ENCODE assay signal across 8 cellular contexts in the genomic region with DNA sequence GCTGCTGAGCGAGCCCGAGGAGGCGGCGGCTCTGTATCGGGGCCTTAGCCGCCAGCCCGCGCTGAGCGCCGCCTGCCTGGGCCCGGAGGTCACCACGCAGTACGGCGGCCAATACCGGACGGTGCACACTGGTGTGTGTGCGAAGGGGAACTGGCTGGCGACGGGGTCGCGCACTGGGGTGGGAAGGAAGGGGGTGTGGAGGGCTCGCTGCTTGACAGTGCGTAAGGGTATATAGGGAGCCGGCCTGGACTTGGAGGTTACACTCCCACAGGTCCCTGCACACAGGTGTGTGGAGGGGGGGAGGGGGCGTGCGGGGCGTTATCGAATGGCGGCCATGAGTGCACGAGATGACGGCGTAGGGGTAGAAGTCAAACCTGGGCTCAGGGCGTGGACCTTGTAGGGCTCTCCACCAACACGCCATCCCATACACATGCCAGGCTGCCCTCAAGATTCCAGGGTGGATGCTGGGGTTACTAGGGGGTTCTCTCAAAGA. TPM values are rescaled to one million over a fixed set of nuclear protein-coding genes. Genes with fewer than 3 reads are reported as not detected.
DNase-seq lines count a peak whose midpoint lies in the region; TF ChIP-seq lines count a peak whose summit lies in the region.

No MANE protein-coding gene starts in this region.

- H3K4me1 Mint-ChIP-seq in Calu3 (ENCODE audit: low read depth, unreplicated experiment) (peaks cover 27% of the 10 kb centered on the region), nephron (peaks cover 12% of the 10 kb centered on the region)

- H3K27me3 ChIP-seq in Peyer's patch: no peaks in the 10 kb centered on the region

- H3K9me3 Mint-ChIP-seq in Calu3 (ENCODE audit: low read depth, unreplicated experiment): no peaks in the 10 kb centered on the region
- no peaks in the 10 kb centered on the region for H3K9me3 Mint-ChIP-seq in nephron

- H3K27me3 Mint-ChIP-seq in Calu3 (ENCODE audit: unreplicated experiment) (no peaks in the 10 kb centered on the region), nephron (ENCODE audit: low read depth) (peaks cover 6% of the 10 kb centered on the region)

- no peaks in the 10 kb centered on the region for H3K9me3 ChIP-seq in HEK293 (ENCODE audit: control insufficient read depth, insufficient read depth, low read depth, low read length)
- no peaks in the 10 kb centered on the region for H3K9me3 ChIP-seq in Peyer's patch

- TF ChIP-seq CTCF in Calu3 (IDR thresholded peaks at IDR 0.05; ENCODE audit: unreplicated experiment) (no peak), HEK293 (tag by site-specific recombination; IDR thresholded peaks at IDR 0.05) (no peak; the same call in 1 of the 2 replicates), Peyer's patch (IDR thresholded peaks at IDR 0.05) (peak in 1 of 6 experiments; percentile 6), nephron (IDR thresholded peaks at IDR 0.05; ENCODE audit: unreplicated experiment in 3 of 3) (no peak)

- no TSS peak for BruUV-seq in Calu3 (replicated peaks; lab: Mats Ljungman, UMichigan)

- H3K4me3 ChIP-seq in HEK293 (ENCODE audit: low read depth, low read length) (peak overlapping the region; percentile 89), Peyer's patch (peak overlapping the region; percentile 73 to 95 (median 90))

- H3K4me3 Mint-ChIP-seq in Calu3 (ENCODE audit: low read depth, unreplicated experiment) (peak overlapping the region; percentile 97), nephron (peak overlapping the region; percentile 90 to 97 (median 94))

- TF ChIP-seq POLR2A in Peyer's patch (IDR thresholded peaks at IDR 0.05): no peak

- H3K27ac Mint-ChIP-seq in Calu3 (ENCODE audit: unreplicated experiment): no peak overlapping the region
- H3K27ac Mint-ChIP-seq in nephron: peak overlapping the region in 2 of 3 experiments; percentile 20 to 59

- H3K36me3 Mint-ChIP-seq in Calu3 (ENCODE audit: insufficient read depth, unreplicated experiment) (peaks cover 26% of the 10 kb centered on the region), nephron (ENCODE audit: low read depth) (peaks cover 13% of the 10 kb centered on the region)

- DNase-seq in Calu3 (no peak), Peyer's patch (peak in 1 of 3 donors; percentile 23), kidney glomerular epithelial cell (lab: John Stamatoyannopoulos, UW) (no peak), NCI-H82 (lab: John Stamatoyannopoulos, UW) (no peak), globus pallidus (ENCODE audit: low spot score) (no peak)
- DNase-seq in effector CD4-positive, alpha-beta T cell: peak; percentile 16

- intact Hi-C loops in Calu3 (cut with micrococcal nuclease; ENCODE audit: unreplicated experiment): loop anchor here (5.0 kb wide), 1 partner anchor 207 kb away; no protein-coding TSS in a partner anchor

- peaks cover 0 to 43% of the 10 kb centered on the region in 2 experiments; a peak in 1 of 3 replicates for H3K36me3 ChIP-seq in HEK293 (ENCODE audit: control insufficient read depth in 2 of 2, insufficient read depth in 1 of 2, low read length in 2 of 2)
- peaks cover 0 to 40% (median 0%) of the 10 kb centered on the region in 3 donors for H3K36me3 ChIP-seq in Peyer's patch

- H3K27ac ChIP-seq in HEK293 (ENCODE audit: extremely low read depth, low read depth, low read length) (peak overlapping the region; percentile 72), Peyer's patch (peak overlapping the region; percentile 80 to 95 (median 94))

- POLR2A ChIA-PET in HEK293 (lab: Yijun Ruan, JAX): interaction anchor here (1.3 kb wide), 1 partner anchor 135 kb away, joined by 3 read pairs; no protein-coding TSS in a partner anchor

- H3K4me1 ChIP-seq in HEK293 (ENCODE audit: control insufficient read depth, insufficient read depth, low read length) (no peaks in the 10 kb centered on the region), Peyer's patch (peaks cover 0 to 17% (median 6%) of the 10 kb centered on the region in 4 donors)

- CTCF ChIA-PET in Calu3 (lab: Charles Lee): no interaction called here
- CTCF ChIA-PET in HEK293 (lab: Yijun Ruan, JAX): interaction anchor here (0.7 to 1.0 kb wide), 2 partner anchors 12 to 29 kb away, joined by 3 to 4 read pairs; no protein-coding TSS in a partner anchor

TF ChIP-seq in HEK293, 187 proteins besides CTCF, POLR2A, EP300 and RAD21 (continues in another document):
- TF ChIP-seq ZBTB48 (tag by site-specific recombination; IDR thresholded peaks at IDR 0.05) (peak; percentile 63), AEBP2 (tag by site-specific recombination; IDR thresholded peaks at IDR 0.05; ENCODE audit: borderline replicate concordance) (no peak), ZNF133 (tag by site-specific recombination; IDR thresholded peaks at IDR 0.05) (0 out of 2 replicates have a peak, but pooled peaks have one; percentile 13), ZNF2 (tag by site-specific recombination; IDR thresholded peaks at IDR 0.05) (0 out of 2 replicates have a peak, but pooled peaks have one; percentile 57), ZNF48 (tag by site-specific recombination; IDR thresholded peaks at IDR 0.05) (no peak), SCRT1 (tag by site-specific recombination; IDR thresholded peaks at IDR 0.05; ENCODE audit: borderline replicate concordance) (peak; percentile 98), ZBTB17 (tag by site-specific recombination; IDR thresholded peaks at IDR 0.05) (no peak), ZNF785 (tag by site-specific recombination; IDR thresholded peaks at IDR 0.05) (no peak), ZNF335 (tag by site-specific recombination; conservative IDR thresholded peaks at IDR 0.05) (0 out of 2 replicates have a peak, but pooled peaks have one; percentile 10), ZFP37 (tag by site-specific recombination; IDR thresholded peaks at IDR 0.05) (no peak), PRDM1 (tag by site-specific recombination; IDR thresholded peaks at IDR 0.05) (no peak), ZNF610 (tag by site-specific recombination; IDR thresholded peaks at IDR 0.05; ENCODE audit: borderline replicate concordance) (no peak), ZNF114 (tag by site-specific recombination; IDR thresholded peaks at IDR 0.05) (no peak), SCRT2 (tag by site-specific recombination; IDR thresholded peaks at IDR 0.05) (peak; percentile 99)
- TF ChIP-seq, protein P1, sequence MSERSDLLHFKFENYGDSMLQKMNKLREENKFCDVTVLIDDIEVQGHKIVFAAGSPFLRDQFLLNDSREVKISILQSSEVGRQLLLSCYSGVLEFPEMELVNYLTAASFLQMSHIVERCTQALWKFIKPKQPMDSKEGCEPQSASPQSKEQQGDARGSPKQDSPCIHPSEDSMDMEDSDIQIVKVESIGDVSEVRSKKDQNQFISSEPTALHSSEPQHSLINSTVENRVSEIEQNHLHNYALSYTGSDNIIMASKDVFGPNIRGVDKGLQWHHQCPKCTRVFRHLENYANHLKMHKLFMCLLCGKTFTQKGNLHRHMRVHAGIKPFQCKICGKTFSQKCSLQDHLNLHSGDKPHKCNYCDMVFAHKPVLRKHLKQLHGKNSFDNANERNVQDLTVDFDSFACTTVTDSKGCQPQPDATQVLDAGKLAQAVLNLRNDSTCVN (tag by site-specific recombination; optimal IDR thresholded peaks at IDR 0.05): peak; percentile 56
- TF ChIP-seq, protein P2, sequence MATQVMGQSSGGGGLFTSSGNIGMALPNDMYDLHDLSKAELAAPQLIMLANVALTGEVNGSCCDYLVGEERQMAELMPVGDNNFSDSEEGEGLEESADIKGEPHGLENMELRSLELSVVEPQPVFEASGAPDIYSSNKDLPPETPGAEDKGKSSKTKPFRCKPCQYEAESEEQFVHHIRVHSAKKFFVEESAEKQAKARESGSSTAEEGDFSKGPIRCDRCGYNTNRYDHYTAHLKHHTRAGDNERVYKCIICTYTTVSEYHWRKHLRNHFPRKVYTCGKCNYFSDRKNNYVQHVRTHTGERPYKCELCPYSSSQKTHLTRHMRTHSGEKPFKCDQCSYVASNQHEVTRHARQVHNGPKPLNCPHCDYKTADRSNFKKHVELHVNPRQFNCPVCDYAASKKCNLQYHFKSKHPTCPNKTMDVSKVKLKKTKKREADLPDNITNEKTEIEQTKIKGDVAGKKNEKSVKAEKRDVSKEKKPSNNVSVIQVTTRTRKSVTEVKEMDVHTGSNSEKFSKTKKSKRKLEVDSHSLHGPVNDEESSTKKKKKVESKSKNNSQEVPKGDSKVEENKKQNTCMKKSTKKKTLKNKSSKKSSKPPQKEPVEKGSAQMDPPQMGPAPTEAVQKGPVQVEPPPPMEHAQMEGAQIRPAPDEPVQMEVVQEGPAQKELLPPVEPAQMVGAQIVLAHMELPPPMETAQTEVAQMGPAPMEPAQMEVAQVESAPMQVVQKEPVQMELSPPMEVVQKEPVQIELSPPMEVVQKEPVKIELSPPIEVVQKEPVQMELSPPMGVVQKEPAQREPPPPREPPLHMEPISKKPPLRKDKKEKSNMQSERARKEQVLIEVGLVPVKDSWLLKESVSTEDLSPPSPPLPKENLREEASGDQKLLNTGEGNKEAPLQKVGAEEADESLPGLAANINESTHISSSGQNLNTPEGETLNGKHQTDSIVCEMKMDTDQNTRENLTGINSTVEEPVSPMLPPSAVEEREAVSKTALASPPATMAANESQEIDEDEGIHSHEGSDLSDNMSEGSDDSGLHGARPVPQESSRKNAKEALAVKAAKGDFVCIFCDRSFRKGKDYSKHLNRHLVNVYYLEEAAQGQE (tag by site-specific recombination; IDR thresholded peaks at IDR 0.05): no peak

RNA-seq across cellular contexts. Expression of gene APEH, which starts 0.4 kb away (rescaled TPM):
- total RNA-seq in Calu3 (2022) (187 and 207 TPM in 2 replicates), Peyer's patch (100 to 1,000 TPM in 3 of 4 donors, 10 to 100 TPM in 1; 99.0 to 170 (median 119) TPM)

RNA-seq across cellular contexts. Expression of gene MST1, which starts 14.7 kb away (rescaled TPM):
- total RNA-seq in Calu3 (2022): 8.0 and 10.5 TPM in 2 replicates
- total RNA-seq in Peyer's patch: 100 to 1,000 TPM in 2 of 4 donors, 10 to 100 TPM in 2; 52.0 to 156 (median 93.3) TPM

RNA-seq across cellular contexts. Expression of gene RNF123, which starts 14.8 kb away (rescaled TPM):
- total RNA-seq in Calu3 (2022) (38.6 and 52.5 TPM in 2 replicates), Peyer's patch (100 to 1,000 TPM in 1 of 4 donors, 10 to 100 TPM in 3; 74.3 to 101 (median 84.3) TPM)

RNA-seq across cellular contexts. Expression of gene AMIGO3, which starts 44.9 kb away (rescaled TPM):
- total RNA-seq in Calu3 (2022): 0.49 and 0.73 TPM in 2 replicates
- total RNA-seq in Peyer's patch: 1 to 10 TPM; 1.2 to 3.5 (median 2.9) TPM

RNA-seq across cellular contexts. Expression of gene GMPPB, which starts 49.2 kb away (rescaled TPM):
- 35.8 and 42.4 TPM in 2 replicates for total RNA-seq in Calu3 (2022)
- 10 to 100 TPM; 35.4 to 46.4 (median 40.7) TPM for total RNA-seq in Peyer's patch
